In the genomic region with DNA sequence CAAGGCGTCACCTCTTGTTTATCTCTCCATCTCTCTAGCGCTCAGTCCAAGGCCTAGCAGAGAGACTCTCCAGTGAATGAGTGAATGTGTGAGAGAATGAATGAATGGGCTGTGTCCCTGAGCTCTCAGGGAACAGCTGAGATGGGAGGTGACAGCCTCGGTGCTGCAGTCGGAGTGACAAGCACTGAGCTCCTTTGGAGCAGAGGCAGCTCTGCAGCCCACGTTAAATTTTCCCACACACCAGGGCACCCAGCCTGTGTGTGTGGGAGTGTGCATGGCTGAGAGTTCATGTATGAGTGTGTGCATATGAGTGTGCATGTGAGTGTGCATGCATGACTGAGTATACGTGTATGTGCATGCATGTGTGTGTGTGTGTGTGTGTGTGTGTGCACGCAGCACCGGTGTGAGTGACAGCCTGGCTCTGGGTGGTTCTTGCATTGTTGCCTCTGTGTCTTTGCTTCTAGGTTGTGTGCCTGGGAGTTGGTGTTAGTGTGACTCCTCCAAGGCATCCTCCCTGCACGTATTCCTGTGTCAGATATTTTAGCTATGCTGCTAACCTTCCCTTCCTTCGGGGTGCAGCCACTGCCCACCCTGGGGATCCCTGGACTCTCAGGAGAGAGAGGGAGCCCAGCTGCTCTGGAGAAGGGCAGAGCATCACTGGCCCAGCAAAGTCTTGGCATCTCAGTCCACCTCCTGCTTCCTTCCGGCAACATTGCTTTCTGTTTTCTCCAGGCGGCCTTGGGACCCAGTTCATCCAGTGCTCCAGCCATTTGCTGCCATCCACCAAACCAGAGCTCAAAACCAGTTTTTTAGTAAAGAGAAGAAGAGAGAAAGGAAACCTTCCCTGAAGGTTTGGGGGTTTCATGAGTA, we compare ENCODE assay signal across 15 cellular contexts.
"Had no signal": no experiment of that assay in that cellular context is flagged by ENCODE, and none has a peak within 500 bp of the region (broad histone marks: within the 10 kb centered on the region; RNA-seq: fewer than 3 reads in every experiment).

No MANE protein-coding gene starts in this region.

- DNase-seq: colonic mucosa; esophagus squamous epithelium; hippocampal formation; midbrain; stimulated activated CD4-positive, alpha-beta T cell treated with anti-CD3 and anti-CD28 coated beads, Interleukin-12 subunit alpha, Interleukin-12 subunit beta, amount 100 ng/mL, for 4 hours; stimulated activated naive CD4-positive, alpha-beta T cell treated with Interleukin-2 at 50 U/mL for 16 hours; thyroid gland had no signal

- H3K27ac ChIP-seq: colonic mucosa, esophagus squamous epithelium, foreskin keratinocyte, neural progenitor cell, parathyroid adenoma, psoas muscle, suprapubic skin, thyroid gland had no signal

- H3K9me3 ChIP-seq: colonic mucosa, esophagus squamous epithelium, psoas muscle, suprapubic skin, thyroid gland had no signal

- H3K27ac Mint-ChIP-seq: natural killer cell treated with Interleukin-12 subunit alpha and Interleukin-12 subunit beta and Interleukin-15 and Interleukin-18, amount 100 ng/mL, for 72 hours; neural progenitor cell; type B pancreatic cell had no signal

- H3K36me3 ChIP-seq: colonic mucosa, neural progenitor cell, suprapubic skin, thyroid gland had no signal

- H3K9me3 Mint-ChIP-seq: natural killer cell treated with Interleukin-12 subunit alpha and Interleukin-12 subunit beta and Interleukin-15 and Interleukin-18, amount 100 ng/mL, for 72 hours; neural progenitor cell; type B pancreatic cell had no signal

- H3K4me1 ChIP-seq: colonic mucosa, esophagus squamous epithelium, foreskin keratinocyte, parathyroid adenoma, psoas muscle, suprapubic skin, thyroid gland had no signal

- H3K4me3 Mint-ChIP-seq: natural killer cell treated with Interleukin-12 subunit alpha and Interleukin-12 subunit beta and Interleukin-15 and Interleukin-18, amount 100 ng/mL, for 72 hours; neural progenitor cell; type B pancreatic cell had no signal

- H3K27me3 ChIP-seq: colonic mucosa, foreskin keratinocyte, neural progenitor cell, thyroid gland had no signal

- H3K4me3 ChIP-seq: colonic mucosa, esophagus squamous epithelium, lung, neural progenitor cell, psoas muscle, suprapubic skin, thyroid gland had no signal

- H3K36me3 Mint-ChIP-seq: natural killer cell treated with Interleukin-12 subunit alpha and Interleukin-12 subunit beta and Interleukin-15 and Interleukin-18, amount 100 ng/mL, for 72 hours; neural progenitor cell; type B pancreatic cell had no signal
